ENCODE assay signal across 14 cellular contexts in genomic region chr20:57031867-57032355, GRCh38.
"Had no signal": no experiment of that assay in that cellular context is flagged by ENCODE, and none has a peak within 500 bp of the region (broad histone marks: within the 10 kb centered on the region; RNA-seq: fewer than 3 reads in every experiment).

No MANE protein-coding gene starts in this region.

- H3K36me3 ChIP-seq: esophagus muscularis mucosa, heart right ventricle, ovary, suprapubic skin had no signal

- H3K27ac ChIP-seq: esophagus muscularis mucosa, foreskin keratinocyte, heart right ventricle, ovary, suprapubic skin had no signal

- ATAC-seq: activated CD4-positive, CD25-positive, alpha-beta regulatory T cell treated with anti-CD3 and anti-CD28 coated beads, Interleukin-2, amount 50 U/mL, for 24 hours; heart right ventricle; left lobe of liver; stimulated activated naive CD8-positive, alpha-beta T cell treated with anti-CD3 and anti-CD28 coated beads, Interleukin-15, Interleukin-2, amounts not matched to agents 100 U/mL and 50 U/mL, for 24 hours; T-helper 17 cell had no signal

- DNase-seq: activated effector memory CD4-positive, alpha-beta T cell treated with Interleukin-2 at 50 U/mL for 16 hours; activated T-cell treated with anti-CD3 and anti-CD28 coated beads, Interleukin-2, amount 50 U/mL, for 1 hour; amniotic stem cell; foreskin keratinocyte; heart right ventricle; mammary epithelial cell; ovary; stimulated activated CD4-positive, alpha-beta T cell treated with anti-CD3 and anti-CD28 coated beads, Interleukin-2, amount 100 ng/mL, for 48 hours; stimulated activated naive CD8-positive, alpha-beta T cell treated with anti-CD3 and anti-CD28 coated beads, Interleukin-15, Interleukin-2, amounts not matched to agents 100 U/mL and 50 U/mL, for 24 hours; T-helper 17 cell had no signal

- H3K4me1 ChIP-seq: heart right ventricle, suprapubic skin had no signal

- H3K9me3 ChIP-seq: ovary, suprapubic skin had no signal

- H3K27me3 ChIP-seq: ovary had no signal

- H3K4me3 ChIP-seq: esophagus muscularis mucosa, heart right ventricle, ovary, suprapubic skin had no signal
